31 cellular contexts compared by ENCODE assay signal in genomic region chr4:156442961-156443360, GRCh38.
"Had no signal": no experiment of that assay in that cellular context is flagged by ENCODE, and none has a peak within 500 bp of the region (broad histone marks: within the 10 kb centered on the region; RNA-seq: fewer than 3 reads in every experiment).

No MANE protein-coding gene starts in this region.

- H3K9me3 Mint-ChIP-seq: activated CD4-positive, alpha-beta T cell treated with anti-CD3 and anti-CD28 coated beads, Interleukin-2, amount 10 ng/mL, durations not matched to agents 24 days and 14 days; activated CD8-positive, alpha-beta T cell treated with anti-CD3 and anti-CD28 coated beads for 36 hours; activated naive CD4-positive, alpha-beta T cell treated with anti-CD3 and anti-CD28 coated beads, Interleukin-2, amount 10 ng/mL, durations not matched to agents 7 days and 5 days; activated T-cell treated with anti-CD3 and anti-CD28 coated beads, Interleukin-2, amount 50 U/mL, for 24 hours; T-helper 1 cell treated with Interleukin-12 subunit alpha and Interleukin-12 subunit beta and Interleukin-4 antibody, amounts not matched to agents 30 μg/mL and 1 μg/mL, for 36 hours; T-helper 2 cell treated with Interferon-gamma antibody and Interleukin-4, amounts not matched to agents 5 μg/mL and 100 μg/mL, for 36 hours had no signal

- H3K36me3 Mint-ChIP-seq: activated naive CD4-positive, alpha-beta T cell treated with anti-CD3 and anti-CD28 coated beads, Interleukin-2, amount 10 ng/mL, durations not matched to agents 7 days and 5 days; activated naive CD8-positive, alpha-beta T cell had no signal

- H3K27me3 ChIP-seq: body of pancreas, breast epithelium, Peyer's patch, SJSA1 had no signal

- H3K27me3 Mint-ChIP-seq: activated CD4-positive, alpha-beta T cell treated with anti-CD3 and anti-CD28 coated beads, Interleukin-2, amount 10 ng/mL, durations not matched to agents 24 days and 14 days; activated CD8-positive, alpha-beta T cell treated with anti-CD3 and anti-CD28 coated beads for 36 hours; activated naive CD4-positive, alpha-beta T cell treated with anti-CD3 and anti-CD28 coated beads, Interleukin-2, amount 10 ng/mL, durations not matched to agents 7 days and 5 days; activated naive CD8-positive, alpha-beta T cell; activated naive CD8-positive, alpha-beta T cell treated with anti-CD3 and anti-CD28 coated beads, Interleukin-2, amount 50 U/mL, for 24 hours; activated T-cell treated with anti-CD3 and anti-CD28 coated beads, Interleukin-2, amount 50 U/mL, for 24 hours had no signal

- H3K27ac ChIP-seq: body of pancreas, breast epithelium, Peyer's patch, SJSA1 had no signal

- H3K9me2 ChIP-seq: SK-N-SH had no signal

- H3K4me1 Mint-ChIP-seq: activated CD4-positive, alpha-beta T cell treated with anti-CD3 and anti-CD28 coated beads, Interleukin-2, amount 10 ng/mL, durations not matched to agents 24 days and 14 days; activated naive CD4-positive, alpha-beta T cell treated with anti-CD3 and anti-CD28 coated beads, Interleukin-2, amount 10 ng/mL, durations not matched to agents 7 days and 5 days; activated naive CD8-positive, alpha-beta T cell treated with anti-CD3 and anti-CD28 coated beads, Interleukin-2, amount 50 U/mL, for 24 hours had no signal

- H3K4me3 ChIP-seq: body of pancreas, breast epithelium, Peyer's patch, SJSA1 had no signal

- H3K27ac Mint-ChIP-seq: activated CD4-positive, alpha-beta T cell treated with anti-CD3 and anti-CD28 coated beads, Interleukin-2, amount 10 ng/mL, durations not matched to agents 24 days and 14 days; activated CD8-positive, alpha-beta T cell treated with anti-CD3 and anti-CD28 coated beads for 36 hours; activated naive CD4-positive, alpha-beta T cell treated with anti-CD3 and anti-CD28 coated beads, Interleukin-2, amount 10 ng/mL, durations not matched to agents 7 days and 5 days; activated naive CD8-positive, alpha-beta T cell; activated naive CD8-positive, alpha-beta T cell treated with anti-CD3 and anti-CD28 coated beads, Interleukin-2, amount 50 U/mL, for 24 hours; activated T-cell treated with anti-CD3 and anti-CD28 coated beads, Interleukin-2, amount 50 U/mL, for 24 hours; T-helper 1 cell treated with Interleukin-12 subunit alpha and Interleukin-12 subunit beta and Interleukin-4 antibody, amounts not matched to agents 30 μg/mL and 1 μg/mL, for 36 hours; T-helper 2 cell treated with Interferon-gamma antibody and Interleukin-4, amounts not matched to agents 5 μg/mL and 100 μg/mL, for 36 hours had no signal

- ATAC-seq: activated CD8-positive, alpha-beta T cell treated with anti-CD3 and anti-CD28 coated beads for 36 hours; activated naive CD8-positive, alpha-beta T cell treated with anti-CD3 and anti-CD28 coated beads, Interleukin-2, amount 50 U/mL, for 24 hours; body of pancreas; PC-3 had no signal

- DNase-seq: activated CD4-positive, alpha-beta T cell treated with anti-CD3 and anti-CD28 coated beads, Interleukin-2, amount 10 ng/mL, durations not matched to agents 24 days and 14 days; activated CD4-positive, alpha-beta T cell treated with anti-CD3 and anti-CD28 coated beads, Interleukin-2, amount 50 U/mL, for 4 hours; activated CD8-positive, alpha-beta T cell treated with anti-CD3 and anti-CD28 coated beads for 36 hours; activated naive CD4-positive, alpha-beta T cell treated with anti-CD3 and anti-CD28 coated beads, Interleukin-2, amount 10 ng/mL, durations not matched to agents 7 days and 5 days; activated naive CD8-positive, alpha-beta T cell treated with anti-CD3 and anti-CD28 coated beads, Interleukin-2, amount 50 U/mL, for 24 hours; activated T-cell treated with anti-CD3 and anti-CD28 coated beads, Interleukin-2, amount 50 U/mL, for 24 hours; amniotic stem cell; aorta; body of pancreas; Karpas-422; NCI-H1048; NCI-H1105 treated with DMSO at 0.1 percent for 48 hours; NCI-H1436; NCI-H1694; NCI-H1930; NCI-H2107; NCI-H2171; NCI-H510A; NCI-H526; NCI-H748 treated with DMSO at 0.1 percent for 48 hours; NK-92 treated with Interleukin-12 subunit alpha and Interleukin-12 subunit beta, amount 100 ng/mL, for 24 hours; PC-3; Peyer's patch; RPMI8226; SHP77 treated with DMSO at 0.1 percent for 48 hours; SK-N-SH had no signal

- H3K36me3 ChIP-seq: breast epithelium, Peyer's patch, SJSA1 had no signal

- H3K9me3 ChIP-seq: body of pancreas, breast epithelium, Peyer's patch, SJSA1, SK-N-SH had no signal

- H3K4me1 ChIP-seq: body of pancreas, breast epithelium, Peyer's patch, SJSA1 had no signal

- H3K9ac ChIP-seq: SK-N-SH had no signal

- H3K4me3 Mint-ChIP-seq: activated CD4-positive, alpha-beta T cell treated with anti-CD3 and anti-CD28 coated beads, Interleukin-2, amount 10 ng/mL, durations not matched to agents 24 days and 14 days; activated CD8-positive, alpha-beta T cell treated with anti-CD3 and anti-CD28 coated beads for 36 hours; activated naive CD4-positive, alpha-beta T cell treated with anti-CD3 and anti-CD28 coated beads, Interleukin-2, amount 10 ng/mL, durations not matched to agents 7 days and 5 days; activated naive CD8-positive, alpha-beta T cell; activated naive CD8-positive, alpha-beta T cell treated with anti-CD3 and anti-CD28 coated beads, Interleukin-2, amount 50 U/mL, for 24 hours; activated T-cell treated with anti-CD3 and anti-CD28 coated beads, Interleukin-2, amount 50 U/mL, for 24 hours; T-helper 1 cell treated with Interleukin-12 subunit alpha and Interleukin-12 subunit beta and Interleukin-4 antibody, amounts not matched to agents 30 μg/mL and 1 μg/mL, for 36 hours; T-helper 2 cell treated with Interferon-gamma antibody and Interleukin-4, amounts not matched to agents 5 μg/mL and 100 μg/mL, for 36 hours had no signal
